8 cellular contexts compared by ENCODE assay signal in genomic region chr17:74430706-74431567, GRCh38. TPM values are rescaled to one million over a fixed set of nuclear protein-coding genes. Genes with fewer than 3 reads are reported as not detected.
DNase-seq lines count a peak whose midpoint lies in the region; ATAC-seq, FAIRE-seq and TF ChIP-seq lines count a peak whose summit lies in the region.

No MANE protein-coding gene starts in this region.

- peaks cover 0 to 27% (median 9%) of the 10 kb centered on the region in 4 donors for H3K27me3 ChIP-seq in upper lobe of left lung

- CTCF ChIA-PET in AG04449 (lab: Yijun Ruan, JAX) = no interaction called here

- H3K4me3 ChIP-seq in AG04449 (ENCODE audit: low read depth, low read length) (peak overlapping the region; percentile 27), mesodermal cell (ENCODE audit: extremely low read depth, insufficient read depth, low read length, poor library complexity, severe bottlenecking) (peak overlapping the region; percentile 82), upper lobe of left lung (peak overlapping the region; percentile 0 to 70 (median 64))

- POLR2A ChIA-PET in AG04449 (lab: Yijun Ruan, JAX) = no interaction called here

- H3K4me1 ChIP-seq in mesodermal cell (ENCODE audit: control insufficient read depth, insufficient read depth, low read length, poor library complexity, severe bottlenecking) (peaks cover 39% of the 10 kb centered on the region), upper lobe of left lung (peaks cover 19 to 64% (median 44%) of the 10 kb centered on the region in 4 donors)

- FAIRE-seq in HTR-8/SVneo (lab: Jason Lieb, UNC) = peak; percentile 63

- TF ChIP-seq EP300 in upper lobe of left lung (IDR thresholded peaks at IDR 0.05) = peak in 1 of 4 donors; percentile 51

- H3K36me3 ChIP-seq in mesodermal cell (ENCODE audit: control insufficient read depth, insufficient read depth, low read length) = peaks cover 16% of the 10 kb centered on the region
- H3K36me3 ChIP-seq in upper lobe of left lung = no peaks in the 10 kb centered on the region

- no peaks in the 10 kb centered on the region for H3K9me3 ChIP-seq in mesodermal cell (ENCODE audit: control insufficient read depth, low read length)
- no peaks in the 10 kb centered on the region for H3K9me3 ChIP-seq in upper lobe of left lung

- WGBS in mesodermal cell (ENCODE audit: insufficient coverage in 2 of 2), 2 experiments = 1% methylated on average over 53 to 60 of the region's 67 CpGs
- 0 to 2% methylated on average over 14 to 49 of the region's 67 CpGs for WGBS in upper lobe of left lung, 2 donors

- peak in 3 of 4 donors; percentile 16 to 72 (median 35) for TF ChIP-seq POLR2A in upper lobe of left lung (IDR thresholded peaks at IDR 0.05)

- H3K27ac ChIP-seq in mesodermal cell (ENCODE audit: low read depth, low read length, severe bottlenecking) (peak overlapping the region; percentile 96), upper lobe of left lung (peak overlapping the region; percentile 89 to 98 (median 92))

- peak; percentile 47 for ATAC-seq in GM18498 (IDR thresholded peaks at IDR 0.05; ENCODE audit: unreplicated experiment)
- peak; percentile 61 to 85 for ATAC-seq in upper lobe of left lung (ENCODE audit: low FRiP score in 2 of 2)

- TF ChIP-seq CTCF in AG04449 (IDR thresholded peaks at IDR 0.05; ENCODE audit: insufficient read depth, low read length, missing control alignments) (no peak), upper lobe of left lung (IDR thresholded peaks at IDR 0.05) (peak in 1 of 6 experiments; percentile 10)

- DNase-seq in AG04449 (ENCODE audit: low read depth, low spot score) = no peak
- peak; percentile 84 for DNase-seq in HTR-8/SVneo (ENCODE audit: insufficient read length, low spot score)
- peak; percentile 97 for DNase-seq in RPMI7951 (ENCODE audit: low read depth)
- DNase-seq in epidermal melanocyte (ENCODE audit: insufficient read length, low spot score) = peak; percentile 60
- DNase-seq in upper lobe of left lung = peak; percentile 84 to 95
- no peak for DNase-seq in cortex of kidney (lab: John Stamatoyannopoulos, UW)

RNA-seq across cellular contexts. Expression of gene GPRC5C, which starts 1.0 kb away (rescaled TPM):
- total RNA-seq in RPMI7951 (2014; rRNA removed; shearing (Covaris generic)) = 133 and 154 TPM in 2 replicates
- polyA plus RNA-seq in mesodermal cell (2013, experiment 1 of 2) = 131 TPM
- polyA plus RNA-seq in mesodermal cell (2013, experiment 2 of 2) = 126 TPM
- 10 to 100 TPM; 50.7 to 88.4 (median 56.4) TPM for total RNA-seq in upper lobe of left lung

RNA-seq across cellular contexts. Expression of gene CD300A, which starts 35.5 kb away (rescaled TPM):
- not detected in 2 replicates for total RNA-seq in RPMI7951 (2014; rRNA removed; shearing (Covaris generic))
- polyA plus RNA-seq in mesodermal cell (2013, experiment 1 of 2) = not detected
- not detected for polyA plus RNA-seq in mesodermal cell (2013, experiment 2 of 2)
- 10 to 100 TPM; 10.7 to 26.5 (median 18.0) TPM for total RNA-seq in upper lobe of left lung

Comparison
In these comparisons a context has a peak if more than half of its experiments do, and no peak if none do; other contexts are left out.
1. DNase-seq: peak in HTR-8/SVneo (single experiment), RPMI7951 (single experiment), epidermal melanocyte (single experiment) and upper lobe of left lung (2 of 2); none in AG04449 (single experiment) and cortex of kidney (single experiment).
2. H3K4me3 ChIP-seq: peak in every context shown above with its lines; median percentile 82 in mesodermal cell; 64 in upper lobe of left lung; 27 in AG04449.
3. RNA of gene CD300A, which starts 35.5 kb away (total RNA-seq): 10.7 to 26.5 TPM in upper lobe of left lung; not detected in RPMI7951; every median in the first group is over 10 times any median in the second.